In the genomic region with DNA sequence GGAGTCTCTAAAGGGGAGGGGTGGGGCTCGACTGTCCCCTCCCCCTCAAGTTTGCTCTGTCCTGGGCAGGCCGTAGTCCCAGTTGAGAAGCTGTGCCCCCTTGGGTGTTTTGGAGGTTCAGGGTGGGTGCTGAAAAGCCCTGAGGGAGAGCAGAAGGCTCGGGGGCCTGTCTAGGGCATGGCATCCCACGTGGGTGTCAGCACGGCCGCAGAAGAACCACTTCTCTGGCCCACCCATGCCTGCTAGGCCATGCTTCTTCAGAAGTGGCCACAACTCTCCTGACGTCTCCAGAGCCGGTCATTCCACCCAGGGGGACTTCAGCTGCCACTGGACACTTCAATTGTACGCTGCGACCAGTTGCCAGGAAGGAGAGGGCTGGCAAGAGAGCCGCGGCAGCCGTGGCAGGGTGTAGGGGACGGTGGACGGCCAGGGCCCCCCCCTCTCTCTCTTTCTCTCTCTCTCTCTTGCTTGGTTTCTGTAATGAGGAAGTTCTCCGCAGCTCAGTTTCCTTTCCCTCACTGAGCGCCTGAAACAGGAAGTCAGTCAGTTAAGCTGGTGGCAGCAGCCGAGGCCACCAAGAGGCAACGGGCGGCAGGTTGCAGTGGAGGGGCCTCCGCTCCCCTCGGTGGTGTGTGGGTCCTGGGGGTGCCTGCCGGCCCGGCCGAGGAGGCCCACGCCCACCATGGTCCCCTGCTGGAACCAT, we compare ENCODE assay signal across 1 cellular context.
TF ChIP-seq lines count a peak whose summit lies in the region.

A gene (plus strand): TSS at position 546 of the 703 bp plus-strand sequence. CDS start 137 bp downstream, at position 683.

TF ChIP-seq in HepG2, 621 proteins besides CTCF, POLR2A, EP300 and RAD21 (continued from another document and continues in another):
- TF ChIP-seq, protein P1, sequence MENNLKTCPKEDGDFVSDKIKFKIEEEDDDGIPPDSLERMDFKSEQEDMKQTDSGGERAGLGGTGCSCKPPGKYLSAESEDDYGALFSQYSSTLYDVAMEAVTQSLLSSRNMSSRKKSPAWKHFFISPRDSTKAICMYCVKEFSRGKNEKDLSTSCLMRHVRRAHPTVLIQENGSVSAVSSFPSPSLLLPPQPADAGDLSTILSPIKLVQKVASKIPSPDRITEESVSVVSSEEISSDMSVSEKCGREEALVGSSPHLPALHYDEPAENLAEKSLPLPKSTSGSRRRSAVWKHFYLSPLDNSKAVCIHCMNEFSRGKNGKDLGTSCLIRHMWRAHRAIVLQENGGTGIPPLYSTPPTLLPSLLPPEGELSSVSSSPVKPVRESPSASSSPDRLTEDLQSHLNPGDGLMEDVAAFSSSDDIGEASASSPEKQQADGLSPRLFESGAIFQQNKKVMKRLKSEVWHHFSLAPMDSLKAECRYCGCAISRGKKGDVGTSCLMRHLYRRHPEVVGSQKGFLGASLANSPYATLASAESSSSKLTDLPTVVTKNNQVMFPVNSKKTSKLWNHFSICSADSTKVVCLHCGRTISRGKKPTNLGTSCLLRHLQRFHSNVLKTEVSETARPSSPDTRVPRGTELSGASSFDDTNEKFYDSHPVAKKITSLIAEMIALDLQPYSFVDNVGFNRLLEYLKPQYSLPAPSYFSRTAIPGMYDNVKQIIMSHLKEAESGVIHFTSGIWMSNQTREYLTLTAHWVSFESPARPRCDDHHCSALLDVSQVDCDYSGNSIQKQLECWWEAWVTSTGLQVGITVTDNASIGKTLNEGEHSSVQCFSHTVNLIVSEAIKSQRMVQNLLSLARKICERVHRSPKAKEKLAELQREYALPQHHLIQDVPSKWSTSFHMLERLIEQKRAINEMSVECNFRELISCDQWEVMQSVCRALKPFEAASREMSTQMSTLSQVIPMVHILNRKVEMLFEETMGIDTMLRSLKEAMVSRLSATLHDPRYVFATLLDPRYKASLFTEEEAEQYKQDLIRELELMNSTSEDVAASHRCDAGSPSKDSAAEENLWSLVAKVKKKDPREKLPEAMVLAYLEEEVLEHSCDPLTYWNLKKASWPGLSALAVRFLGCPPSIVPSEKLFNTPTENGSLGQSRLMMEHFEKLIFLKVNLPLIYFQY (CRISPR knock-in tag; IDR thresholded peaks at IDR 0.05; ENCODE audit: borderline replicate concordance): no peak; the same call in 1 of the 2 replicates
- TF ChIP-seq MTA3 (CRISPR knock-in tag; IDR thresholded peaks at IDR 0.05) (no peak), ZIK1 (CRISPR knock-in tag; IDR thresholded peaks at IDR 0.05; ENCODE audit: borderline replicate concordance, low read depth) (no peak), RFX1 (IDR thresholded peaks at IDR 0.05) (no peak), ZNF703 (CRISPR knock-in tag; IDR thresholded peaks at IDR 0.05; ENCODE audit: borderline replicate concordance) (0 out of 2 replicates have a peak, but pooled peaks have one; percentile 54), CREM (IDR thresholded peaks at IDR 0.05) (peak; percentile 35; the same call in 1 of the 2 replicates), CREM (CRISPR knock-in tag; IDR thresholded peaks at IDR 0.05) (no peak), ZNF17 (CRISPR knock-in tag; IDR thresholded peaks at IDR 0.05) (no peak), ZFY (CRISPR knock-in tag; IDR thresholded peaks at IDR 0.05) (peak; percentile 79), EHMT2 (IDR thresholded peaks at IDR 0.05; ENCODE audit: borderline replicate concordance, low read depth, low read length) (no peak), NFRKB (IDR thresholded peaks at IDR 0.05) (no peak), SP1 (IDR thresholded peaks at IDR 0.05) (no peak), SP1 (CRISPR knock-in tag; IDR thresholded peaks at IDR 0.05) (no peak), MTF2 (CRISPR knock-in tag; IDR thresholded peaks at IDR 0.05; ENCODE audit: borderline replicate concordance) (no peak), KDM1A (CRISPR knock-in tag; IDR thresholded peaks at IDR 0.05) (no peak), ZNF737 (CRISPR knock-in tag; IDR thresholded peaks at IDR 0.05; ENCODE audit: borderline replicate concordance) (no peak), ZNF317 (CRISPR knock-in tag; IDR thresholded peaks at IDR 0.05) (peak; percentile 52; the same call in 1 of the 2 replicates), TOE1 (CRISPR knock-in tag; IDR thresholded peaks at IDR 0.05) (0 out of 2 replicates have a peak, but pooled peaks have one; percentile 22), ZBTB21 (CRISPR knock-in tag; IDR thresholded peaks at IDR 0.05) (no peak), POLR2AphosphoS5 (IDR thresholded peaks at IDR 0.05; ENCODE audit: low read depth, low read length) (peak; percentile 34), NPAS2 (CRISPR knock-in tag; IDR thresholded peaks at IDR 0.05; ENCODE audit: borderline replicate concordance) (no peak), ZNF615 (CRISPR knock-in tag; IDR thresholded peaks at IDR 0.05; ENCODE audit: borderline replicate concordance) (no peak), ZMAT3 (CRISPR knock-in tag; conservative IDR thresholded peaks at IDR 0.05) (no peak), RBAK (CRISPR knock-in tag; IDR thresholded peaks at IDR 0.05) (no peak), ZNF333 (CRISPR knock-in tag; IDR thresholded peaks at IDR 0.05; ENCODE audit: borderline replicate concordance) (no peak), ZFP37 (CRISPR knock-in tag; IDR thresholded peaks at IDR 0.05; ENCODE audit: borderline replicate concordance) (no peak), HMG20B (CRISPR knock-in tag; conservative IDR thresholded peaks at IDR 0.05) (no peak; the same call in 1 of the 2 replicates), CBX1 (IDR thresholded peaks at IDR 0.05; ENCODE audit: low read depth) (no peak), SMAD3 (CRISPR knock-in tag; IDR thresholded peaks at IDR 0.05) (peak; percentile 60; the same call in 1 of the 2 replicates), KMT2A (CRISPR knock-in tag; IDR thresholded peaks at IDR 0.05) (no peak), FOXA1 (IDR thresholded peaks at IDR 0.05) (no peak), FOXA1 (CRISPR knock-in tag; IDR thresholded peaks at IDR 0.05) (no peak; the same call in 1 of the 2 replicates), SOX6 (IDR thresholded peaks at IDR 0.05) (no peak), SOX6 (CRISPR knock-in tag; IDR thresholded peaks at IDR 0.05) (peak; percentile 28; the same call in 1 of the 2 replicates), BCL6 (CRISPR knock-in tag; IDR thresholded peaks at IDR 0.05) (no peak), ZNF441 (CRISPR knock-in tag; IDR thresholded peaks at IDR 0.05; ENCODE audit: borderline replicate concordance) (no peak), XBP1 (CRISPR knock-in tag; IDR thresholded peaks at IDR 0.05) (no peak), ZFP90 (CRISPR knock-in tag; IDR thresholded peaks at IDR 0.05; ENCODE audit: borderline replicate concordance) (no peak)
- TF ChIP-seq, protein P2, sequence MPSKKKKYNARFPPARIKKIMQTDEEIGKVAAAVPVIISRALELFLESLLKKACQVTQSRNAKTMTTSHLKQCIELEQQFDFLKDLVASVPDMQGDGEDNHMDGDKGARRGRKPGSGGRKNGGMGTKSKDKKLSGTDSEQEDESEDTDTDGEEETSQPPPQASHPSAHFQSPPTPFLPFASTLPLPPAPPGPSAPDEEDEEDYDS (CRISPR knock-in tag; IDR thresholded peaks at IDR 0.05): no peak; the same call in 1 of the 2 replicates
- TF ChIP-seq, protein P3, sequence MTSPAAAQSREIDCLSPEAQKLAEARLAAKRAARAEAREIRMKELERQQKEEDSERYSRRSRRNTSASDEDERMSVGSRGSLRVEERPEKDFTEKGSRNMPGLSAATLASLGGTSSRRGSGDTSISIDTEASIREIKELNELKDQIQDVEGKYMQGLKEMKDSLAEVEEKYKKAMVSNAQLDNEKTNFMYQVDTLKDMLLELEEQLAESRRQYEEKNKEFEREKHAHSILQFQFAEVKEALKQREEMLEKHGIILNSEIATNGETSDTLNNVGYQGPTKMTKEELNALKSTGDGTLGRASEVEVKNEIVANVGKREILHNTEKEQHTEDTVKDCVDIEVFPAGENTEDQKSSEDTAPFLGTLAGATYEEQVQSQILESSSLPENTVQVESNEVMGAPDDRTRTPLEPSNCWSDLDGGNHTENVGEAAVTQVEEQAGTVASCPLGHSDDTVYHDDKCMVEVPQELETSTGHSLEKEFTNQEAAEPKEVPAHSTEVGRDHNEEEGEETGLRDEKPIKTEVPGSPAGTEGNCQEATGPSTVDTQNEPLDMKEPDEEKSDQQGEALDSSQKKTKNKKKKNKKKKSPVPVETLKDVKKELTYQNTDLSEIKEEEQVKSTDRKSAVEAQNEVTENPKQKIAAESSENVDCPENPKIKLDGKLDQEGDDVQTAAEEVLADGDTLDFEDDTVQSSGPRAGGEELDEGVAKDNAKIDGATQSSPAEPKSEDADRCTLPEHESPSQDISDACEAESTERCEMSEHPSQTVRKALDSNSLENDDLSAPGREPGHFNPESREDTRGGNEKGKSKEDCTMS (CRISPR knock-in tag; conservative IDR thresholded peaks at IDR 0.05): no peak
- TF ChIP-seq, protein P4, sequence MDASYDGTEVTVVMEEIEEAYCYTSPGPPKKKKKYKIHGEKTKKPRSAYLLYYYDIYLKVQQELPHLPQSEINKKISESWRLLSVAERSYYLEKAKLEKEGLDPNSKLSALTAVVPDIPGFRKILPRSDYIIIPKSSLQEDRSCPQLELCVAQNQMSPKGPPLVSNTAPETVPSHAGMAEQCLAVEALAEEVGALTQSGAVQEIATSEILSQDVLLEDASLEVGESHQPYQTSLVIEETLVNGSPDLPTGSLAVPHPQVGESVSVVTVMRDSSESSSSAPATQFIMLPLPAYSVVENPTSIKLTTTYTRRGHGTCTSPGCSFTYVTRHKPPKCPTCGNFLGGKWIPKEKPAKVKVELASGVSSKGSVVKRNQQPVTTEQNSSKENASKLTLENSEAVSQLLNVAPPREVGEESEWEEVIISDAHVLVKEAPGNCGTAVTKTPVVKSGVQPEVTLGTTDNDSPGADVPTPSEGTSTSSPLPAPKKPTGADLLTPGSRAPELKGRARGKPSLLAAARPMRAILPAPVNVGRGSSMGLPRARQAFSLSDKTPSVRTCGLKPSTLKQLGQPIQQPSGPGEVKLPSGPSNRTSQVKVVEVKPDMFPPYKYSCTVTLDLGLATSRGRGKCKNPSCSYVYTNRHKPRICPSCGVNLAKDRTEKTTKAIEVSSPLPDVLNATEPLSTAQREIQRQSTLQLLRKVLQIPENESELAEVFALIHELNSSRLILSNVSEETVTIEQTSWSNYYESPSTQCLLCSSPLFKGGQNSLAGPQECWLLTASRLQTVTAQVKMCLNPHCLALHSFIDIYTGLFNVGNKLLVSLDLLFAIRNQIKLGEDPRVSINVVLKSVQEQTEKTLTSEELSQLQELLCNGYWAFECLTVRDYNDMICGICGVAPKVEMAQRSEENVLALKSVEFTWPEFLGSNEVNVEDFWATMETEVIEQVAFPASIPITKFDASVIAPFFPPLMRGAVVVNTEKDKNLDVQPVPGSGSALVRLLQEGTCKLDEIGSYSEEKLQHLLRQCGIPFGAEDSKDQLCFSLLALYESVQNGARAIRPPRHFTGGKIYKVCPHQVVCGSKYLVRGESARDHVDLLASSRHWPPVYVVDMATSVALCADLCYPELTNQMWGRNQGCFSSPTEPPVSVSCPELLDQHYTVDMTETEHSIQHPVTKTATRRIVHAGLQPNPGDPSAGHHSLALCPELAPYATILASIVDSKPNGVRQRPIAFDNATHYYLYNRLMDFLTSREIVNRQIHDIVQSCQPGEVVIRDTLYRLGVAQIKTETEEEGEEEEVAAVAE (CRISPR knock-in tag; IDR thresholded peaks at IDR 0.05; ENCODE audit: borderline replicate concordance): 0 out of 2 replicates have a peak, but pooled peaks have one; percentile 16
- TF ChIP-seq, protein P5, sequence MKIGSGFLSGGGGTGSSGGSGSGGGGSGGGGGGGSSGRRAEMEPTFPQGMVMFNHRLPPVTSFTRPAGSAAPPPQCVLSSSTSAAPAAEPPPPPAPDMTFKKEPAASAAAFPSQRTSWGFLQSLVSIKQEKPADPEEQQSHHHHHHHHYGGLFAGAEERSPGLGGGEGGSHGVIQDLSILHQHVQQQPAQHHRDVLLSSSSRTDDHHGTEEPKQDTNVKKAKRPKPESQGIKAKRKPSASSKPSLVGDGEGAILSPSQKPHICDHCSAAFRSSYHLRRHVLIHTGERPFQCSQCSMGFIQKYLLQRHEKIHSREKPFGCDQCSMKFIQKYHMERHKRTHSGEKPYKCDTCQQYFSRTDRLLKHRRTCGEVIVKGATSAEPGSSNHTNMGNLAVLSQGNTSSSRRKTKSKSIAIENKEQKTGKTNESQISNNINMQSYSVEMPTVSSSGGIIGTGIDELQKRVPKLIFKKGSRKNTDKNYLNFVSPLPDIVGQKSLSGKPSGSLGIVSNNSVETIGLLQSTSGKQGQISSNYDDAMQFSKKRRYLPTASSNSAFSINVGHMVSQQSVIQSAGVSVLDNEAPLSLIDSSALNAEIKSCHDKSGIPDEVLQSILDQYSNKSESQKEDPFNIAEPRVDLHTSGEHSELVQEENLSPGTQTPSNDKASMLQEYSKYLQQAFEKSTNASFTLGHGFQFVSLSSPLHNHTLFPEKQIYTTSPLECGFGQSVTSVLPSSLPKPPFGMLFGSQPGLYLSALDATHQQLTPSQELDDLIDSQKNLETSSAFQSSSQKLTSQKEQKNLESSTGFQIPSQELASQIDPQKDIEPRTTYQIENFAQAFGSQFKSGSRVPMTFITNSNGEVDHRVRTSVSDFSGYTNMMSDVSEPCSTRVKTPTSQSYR (CRISPR knock-in tag; IDR thresholded peaks at IDR 0.05; ENCODE audit: borderline replicate concordance): peak; percentile 83
- TF ChIP-seq, protein P6, sequence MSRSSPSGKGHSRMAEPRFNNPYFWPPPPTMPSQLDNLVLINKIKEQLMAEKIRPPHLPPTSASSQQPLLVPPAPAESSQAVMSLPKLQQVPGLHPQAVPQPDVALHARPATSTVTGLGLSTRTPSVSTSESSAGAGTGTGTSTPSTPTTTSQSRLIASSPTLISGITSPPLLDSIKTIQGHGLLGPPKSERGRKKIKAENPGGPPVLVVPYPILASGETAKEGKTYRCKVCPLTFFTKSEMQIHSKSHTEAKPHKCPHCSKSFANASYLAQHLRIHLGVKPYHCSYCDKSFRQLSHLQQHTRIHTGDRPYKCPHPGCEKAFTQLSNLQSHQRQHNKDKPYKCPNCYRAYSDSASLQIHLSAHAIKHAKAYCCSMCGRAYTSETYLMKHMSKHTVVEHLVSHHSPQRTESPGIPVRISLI (CRISPR knock-in tag; IDR thresholded peaks at IDR 0.05; ENCODE audit: borderline replicate concordance): 0 out of 2 replicates have a peak, but pooled peaks have one; percentile 8
- TF ChIP-seq, protein P7, sequence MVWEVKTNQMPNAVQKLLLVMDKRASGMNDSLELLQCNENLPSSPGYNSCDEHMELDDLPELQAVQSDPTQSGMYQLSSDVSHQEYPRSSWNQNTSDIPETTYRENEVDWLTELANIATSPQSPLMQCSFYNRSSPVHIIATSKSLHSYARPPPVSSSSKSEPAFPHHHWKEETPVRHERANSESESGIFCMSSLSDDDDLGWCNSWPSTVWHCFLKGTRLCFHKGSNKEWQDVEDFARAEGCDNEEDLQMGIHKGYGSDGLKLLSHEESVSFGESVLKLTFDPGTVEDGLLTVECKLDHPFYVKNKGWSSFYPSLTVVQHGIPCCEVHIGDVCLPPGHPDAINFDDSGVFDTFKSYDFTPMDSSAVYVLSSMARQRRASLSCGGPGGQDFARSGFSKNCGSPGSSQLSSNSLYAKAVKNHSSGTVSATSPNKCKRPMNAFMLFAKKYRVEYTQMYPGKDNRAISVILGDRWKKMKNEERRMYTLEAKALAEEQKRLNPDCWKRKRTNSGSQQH (CRISPR knock-in tag; IDR thresholded peaks at IDR 0.05; ENCODE audit: low read depth): no peak; the same call in 1 of the 2 replicates
- TF ChIP-seq, protein P8, sequence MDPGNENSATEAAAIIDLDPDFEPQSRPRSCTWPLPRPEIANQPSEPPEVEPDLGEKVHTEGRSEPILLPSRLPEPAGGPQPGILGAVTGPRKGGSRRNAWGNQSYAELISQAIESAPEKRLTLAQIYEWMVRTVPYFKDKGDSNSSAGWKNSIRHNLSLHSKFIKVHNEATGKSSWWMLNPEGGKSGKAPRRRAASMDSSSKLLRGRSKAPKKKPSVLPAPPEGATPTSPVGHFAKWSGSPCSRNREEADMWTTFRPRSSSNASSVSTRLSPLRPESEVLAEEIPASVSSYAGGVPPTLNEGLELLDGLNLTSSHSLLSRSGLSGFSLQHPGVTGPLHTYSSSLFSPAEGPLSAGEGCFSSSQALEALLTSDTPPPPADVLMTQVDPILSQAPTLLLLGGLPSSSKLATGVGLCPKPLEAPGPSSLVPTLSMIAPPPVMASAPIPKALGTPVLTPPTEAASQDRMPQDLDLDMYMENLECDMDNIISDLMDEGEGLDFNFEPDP (CRISPR knock-in tag; conservative IDR thresholded peaks at IDR 0.05): no peak
